Comparison of ENCODE assay signal across 8 cellular contexts in genomic region chr19:7636691-7637373, GRCh38. TPM values are rescaled to one million over a fixed set of nuclear protein-coding genes. Genes with fewer than 3 reads are reported as not detected.
DNase-seq lines count a peak whose midpoint lies in the region; ATAC-seq and TF ChIP-seq lines count a peak whose summit lies in the region.

STXBP2 (plus strand) TSS chr19:7637110; CDS start chr19:7637150, 40 bp downstream.

- H4K20me1 ChIP-seq in IMR-90 (ENCODE audit: insufficient read depth, low read length): peaks cover 5% of the 10 kb centered on the region; the same call in 1 of the 2 replicates

- peak within 1 kb of the TSS; percentile 68 for H4K5ac ChIP-seq in IMR-90 (ENCODE audit: low read depth, low read length)

- WGBS in IMR-90 (ENCODE audit: extremely low coverage in 2 of 2, insufficient read length in 1 of 2), 2 experiments: 25% methylated on average over 20 of the region's 61 CpGs; no CpG with 5 or more reads in 1 of the 2 experiments

- DNase-seq in AG10803 (ENCODE audit: low read depth) (no peak), GM19238 (ENCODE audit: insufficient read length, low spot score) (peak; percentile 99), IMR-90 (no peak), SHP77 treated with DMSO at 0.1 percent for 48 hours (lab: John Stamatoyannopoulos, UW) (peak; percentile 9), cardiac septum (ENCODE audit: low spot score) (peak; percentile 91), renal cortical epithelial cell (ENCODE audit: low read depth) (peak; percentile 19), occipital lobe (lab: John Stamatoyannopoulos, UW) (no peak)
- peak; percentile 79 to 95 (median 88) for DNase-seq in activated naive CD4-positive, alpha-beta T cell (lab: John Stamatoyannopoulos, UW)

- BruUV-seq in IMR-90 (replicated peaks; lab: Mats Ljungman, UMichigan): no TSS peak

- H3K9me3 ChIP-seq in IMR-90 (ENCODE audit: control insufficient read depth, insufficient read depth, low read length): no peaks in the 10 kb centered on the region

- no peak within 1 kb of the TSS; the same call in 1 of the 2 replicates for H3K27ac ChIP-seq in IMR-90 (ENCODE audit: insufficient read depth, low read length)

- H2AFZ ChIP-seq in IMR-90 (replicated peaks; ENCODE audit: low read length, poor library complexity): peak within 1 kb of the TSS; percentile 82

- TF ChIP-seq CTCF in AG10803 (conservative IDR thresholded peaks at IDR 0.05; ENCODE audit: low read length) (no peak), IMR-90 (conservative IDR thresholded peaks at IDR 0.05; ENCODE audit: low read depth, low read length) (no peak)

- no peak within 1 kb of the TSS for H2AK5ac ChIP-seq in IMR-90 (ENCODE audit: low read depth, low read length)

- peak within 1 kb of the TSS; percentile 50 to 62; a peak in 3 of 4 replicates for H4K8ac ChIP-seq in IMR-90 (ENCODE audit: low read depth in 2 of 2, low read length in 2 of 2)

- H2AK9ac ChIP-seq in IMR-90 (replicated peaks; ENCODE audit: low read depth, low read length, poor library complexity): peak within 1 kb of the TSS; percentile 81

- peak; percentile 25; the same call in 1 of the 2 replicates for ATAC-seq in IMR-90 (ENCODE audit: low read depth)

- intact Hi-C loops in IMR-90 (cut with micrococcal nuclease): no loop called here
- intact Hi-C loops in cardiac septum (cut with DNase I): no loop called here

- H4K91ac ChIP-seq in IMR-90 (ENCODE audit: insufficient read depth, low read depth, low read length): no peak within 1 kb of the TSS

- no peak for TF ChIP-seq POLR2A in IMR-90 (IDR thresholded peaks at IDR 0.05; ENCODE audit: low read depth, low read length)

- no peak within 1 kb of the TSS for H3K56ac ChIP-seq in IMR-90 (ENCODE audit: extremely low read depth, insufficient read depth, low read length)

- peak within 1 kb of the TSS; percentile 16 for H3K4me3 ChIP-seq in AG10803 (ENCODE audit: low read length)
- peak within 1 kb of the TSS; percentile 46 for H3K4me3 ChIP-seq in IMR-90 (ENCODE audit: insufficient read depth, low read depth, low read length)

- dilution Hi-C loops in IMR-90 (cut with HindIII; ENCODE audit: low sequenced_read_pairs, unreplicated experiment): no loop called here

- H2BK5ac ChIP-seq in IMR-90 (ENCODE audit: low read depth, low read length, poor library complexity, severe bottlenecking): no peak within 1 kb of the TSS

- CTCF ChIA-PET in IMR-90 (lab: Yijun Ruan, JAX): interaction anchor here (1.1 to 1.2 kb wide), 2 partner anchors 68 to 163 kb away, joined by 3 to 4 read pairs; no protein-coding TSS in a partner anchor

- no peak within 1 kb of the TSS for H3K14ac ChIP-seq in IMR-90 (replicated peaks; ENCODE audit: low read depth, low read length)

- H3K4ac ChIP-seq in IMR-90 (ENCODE audit: low read depth, low read length): no peak within 1 kb of the TSS

- peaks cover 4% of the 10 kb centered on the region; the same call in 1 of the 2 replicates for H3K36me3 ChIP-seq in IMR-90 (ENCODE audit: control insufficient read depth, insufficient read depth, low read length)

- peaks cover 14% of the 10 kb centered on the region; the same call in 1 of the 2 replicates for H3K27me3 ChIP-seq in IMR-90 (ENCODE audit: control insufficient read depth, insufficient read depth, low read length)

- POLR2A ChIA-PET in IMR-90 (lab: Charles Lee; ENCODE audit: unreplicated experiment): no interaction called here

- H2BK120ac ChIP-seq in IMR-90 (ENCODE audit: low read depth, low read length): no peak within 1 kb of the TSS

- no peak within 1 kb of the TSS for H2BK20ac ChIP-seq in IMR-90 (ENCODE audit: low read depth, low read length)

- peaks cover 12% of the 10 kb centered on the region for H3K9me1 ChIP-seq in IMR-90 (ENCODE audit: insufficient read depth, low read length)

- H3K4me1 ChIP-seq in IMR-90 (ENCODE audit: control insufficient read depth, insufficient read depth, low read length): no peaks in the 10 kb centered on the region

- no peak within 1 kb of the TSS for H3K9ac ChIP-seq in IMR-90 (ENCODE audit: low read depth, low read length)

- no peak within 1 kb of the TSS for H3K18ac ChIP-seq in IMR-90 (ENCODE audit: low read depth, low read length)

- no peak for TF ChIP-seq RAD21 in IMR-90 (IDR thresholded peaks at IDR 0.05; ENCODE audit: low read length)

- no peak within 1 kb of the TSS for H2BK15ac ChIP-seq in IMR-90 (ENCODE audit: low read depth, low read length)

- in situ Hi-C loops in IMR-90 (cut with MboI; ENCODE audit: low sequenced_read_pairs): no loop called here

- H3K4me2 ChIP-seq in IMR-90 (ENCODE audit: low read depth, low read length): peak within 1 kb of the TSS; percentile 53; the same call in 1 of the 2 replicates

- no peaks in the 10 kb centered on the region for H3K79me1 ChIP-seq in IMR-90 (ENCODE audit: low read depth in 1 of 2, low read length in 2 of 2)

- H3K23ac ChIP-seq in IMR-90 (ENCODE audit: low read depth, low read length): no peak within 1 kb of the TSS

TF ChIP-seq in IMR-90, 13 proteins besides CTCF, POLR2A, EP300 and RAD21:
- TF ChIP-seq MXI1 (IDR thresholded peaks at IDR 0.05; ENCODE audit: borderline replicate concordance, low read depth, low read length) (no peak), MAZ (IDR thresholded peaks at IDR 0.05; ENCODE audit: borderline replicate concordance, low read depth, low read length) (no peak), USF2 (IDR thresholded peaks at IDR 0.05; ENCODE audit: low read depth, low read length) (no peak), SMC3 (IDR thresholded peaks at IDR 0.05; ENCODE audit: low read depth, low read length) (no peak), CEBPB (IDR thresholded peaks at IDR 0.05; ENCODE audit: low read depth, low read length) (no peak), ELK1 (IDR thresholded peaks at IDR 0.05; ENCODE audit: borderline replicate concordance, low read depth, low read length) (no peak), MAFK (IDR thresholded peaks at IDR 0.05; ENCODE audit: low read depth, low read length) (no peak), NFE2L2 (IDR thresholded peaks at IDR 0.05; ENCODE audit: low read depth, low read length) (no peak)

RNA-seq across cellular contexts. Expression of gene STXBP2, which starts in this region (rescaled TPM):
- 3.9 and 8.6 TPM in 2 replicates for total RNA-seq in IMR-90 (2012; rRNA removed)
- 12.5 and 12.6 TPM in 2 replicates for polyA plus RNA-seq in IMR-90 (2012; rRNA removed)
- polyA plus RNA-seq in IMR-90 (2012; cell fraction: cytosol; rRNA removed): 13.3 TPM in 2 replicates
- polyA plus RNA-seq in IMR-90 (2012; cell fraction: nucleus; rRNA removed; ENCODE audit: low replicate concordance): 63.8 and 80.0 TPM in 2 replicates
- total RNA-seq in cardiac septum: 4.0 TPM
- 47.9 and 118 TPM in 2 replicates for total RNA-seq in renal cortical epithelial cell
- 3.0 TPM for total RNA-seq in occipital lobe

Comparison
In these comparisons a context has a peak if more than half of its experiments do, and no peak if none do; other contexts are left out.
1. DNase-seq: peak in GM19238 (single experiment), SHP77 treated with DMSO at 0.1 percent for 48 hours (single experiment), activated naive CD4-positive, alpha-beta T cell (4 of 4), cardiac septum (single experiment) and renal cortical epithelial cell (single experiment); none in AG10803 (single experiment), IMR-90 (single experiment) and occipital lobe (single experiment).